ENCODE assay signal across 8 cellular contexts in the genomic region with DNA sequence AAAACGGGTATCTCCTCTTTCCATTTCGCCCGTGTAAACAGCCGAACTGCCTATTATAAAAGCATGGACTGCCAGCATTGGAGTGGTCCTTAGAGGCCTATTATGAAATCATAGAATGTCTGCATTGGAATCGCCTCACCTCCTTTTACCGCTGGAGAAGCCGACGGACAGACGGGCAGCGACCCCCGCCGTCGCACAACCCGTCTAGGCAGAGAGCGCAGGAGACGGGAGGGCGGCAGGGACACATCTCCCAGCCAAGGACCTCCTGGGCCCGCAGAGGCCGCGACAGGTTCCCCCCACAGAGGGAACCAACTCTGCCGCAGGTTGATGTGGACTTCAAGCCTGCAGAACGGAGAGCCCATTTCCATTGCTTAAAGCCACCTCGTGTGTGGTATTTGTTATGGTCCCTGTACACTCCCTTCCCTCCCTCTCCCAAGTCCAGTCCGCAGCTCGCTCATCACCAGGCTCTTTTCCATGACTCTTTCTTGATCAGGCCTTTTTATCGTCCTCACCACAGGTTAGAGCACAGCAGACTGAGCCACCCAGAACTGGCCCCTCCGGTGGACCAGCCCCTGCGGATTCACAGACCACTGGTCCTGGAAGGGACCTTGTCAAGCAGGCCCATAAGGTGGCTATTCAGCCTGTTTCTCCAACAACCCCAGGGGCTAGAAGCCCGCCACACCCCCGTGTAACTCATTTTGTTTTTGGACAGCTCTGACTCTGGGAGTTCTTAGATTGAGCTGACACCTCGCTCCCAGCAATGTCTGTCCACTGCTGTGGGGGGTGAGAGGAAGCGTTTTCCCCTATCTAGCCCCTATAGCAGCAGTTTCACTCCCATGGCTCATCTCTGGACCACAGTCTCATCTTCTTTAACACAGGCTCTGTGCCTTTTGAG. TPM values are rescaled to one million over a fixed set of nuclear protein-coding genes. Genes with fewer than 3 reads are reported as not detected.
DNase-seq lines count a peak whose midpoint lies in the region; ATAC-seq, FAIRE-seq and TF ChIP-seq lines count a peak whose summit lies in the region.

No MANE protein-coding gene starts in this region.

- no peaks in the 10 kb centered on the region for H3K9me3 Mint-ChIP-seq in stimulated activated naive CD8-positive, alpha-beta T cell treated with anti-CD3 and anti-CD28 coated beads, Interleukin-15, amount 100 ng/mL, for 72 hours

- H3K4me3 ChIP-seq in HL-60 (replicated peaks; ENCODE audit: insufficient read depth, low read length) (peak overlapping the region; percentile 78), astrocyte of the cerebellum (ENCODE audit: low read depth, low read length) (peak overlapping the region; percentile 58), keratinocyte (ENCODE audit: control insufficient read depth in 2 of 3, extremely low read depth in 1 of 3, insufficient read depth in 2 of 3, low read depth in 1 of 3, low read length in 3 of 3) (peak overlapping the region; percentile 45 to 94 (median 68))

- H3K27me3 Mint-ChIP-seq in stimulated activated naive CD8-positive, alpha-beta T cell treated with anti-CD3 and anti-CD28 coated beads, Interleukin-15, amount 100 ng/mL, for 72 hours: no peaks in the 10 kb centered on the region

- FAIRE-seq in keratinocyte (lab: Jason Lieb, UNC): no peak

- H4K20me1 ChIP-seq in keratinocyte (ENCODE audit: control insufficient read depth, extremely low read depth, insufficient read depth, low read length): peaks cover 4% of the 10 kb centered on the region

- no peaks in the 10 kb centered on the region for H3K9me1 ChIP-seq in keratinocyte (ENCODE audit: control insufficient read depth, extremely low read depth, insufficient read depth, low read length)

- DNase-seq in G401 (ENCODE audit: low spot score) (peak; percentile 72), HL-60 (ENCODE audit: low read depth in 1 of 2, low spot score in 1 of 2) (no peak), astrocyte of the cerebellum (ENCODE audit: low read depth) (no peak), keratinocyte (ENCODE audit: low read depth, low spot score) (no peak), NCI-H128 (lab: John Stamatoyannopoulos, UW; ENCODE audit: unreplicated experiment) (no peak), amygdala (lab: John Stamatoyannopoulos, UW) (no peak)
- DNase-seq in stimulated activated naive CD8-positive, alpha-beta T cell treated with anti-CD3 and anti-CD28 coated beads, Interleukin-15, amount 100 ng/mL, for 72 hours: peak in 1 of 2 donors; percentile 25

- H3K9me3 ChIP-seq in keratinocyte (ENCODE audit: control insufficient read depth, low read depth, low read length): no peaks in the 10 kb centered on the region

- H3K4me3 Mint-ChIP-seq in stimulated activated naive CD8-positive, alpha-beta T cell treated with anti-CD3 and anti-CD28 coated beads, Interleukin-15, amount 100 ng/mL, for 72 hours: peak overlapping the region; percentile 88

- ATAC-seq in stimulated activated naive CD8-positive, alpha-beta T cell treated with anti-CD3 and anti-CD28 coated beads, Interleukin-15, amount 100 ng/mL, for 72 hours: peak; percentile 24
- no peak for ATAC-seq in HG03469 (IDR thresholded peaks at IDR 0.05; ENCODE audit: unreplicated experiment)

- no peaks in the 10 kb centered on the region for H3K36me3 ChIP-seq in keratinocyte (ENCODE audit: control insufficient read depth in 2 of 2, extremely low read depth in 1 of 2, insufficient read depth in 2 of 2, low read length in 2 of 2)

- in situ Hi-C loops in G401 (cut with HindIII; ENCODE audit: low sequenced_read_pairs) (no loop called here), astrocyte of the cerebellum (cut with HindIII; ENCODE audit: low sequenced_read_pairs) (no loop called here)

- H3K27ac ChIP-seq in HL-60 (replicated peaks) (no peak overlapping the region), keratinocyte (ENCODE audit: control insufficient read depth, insufficient read depth, low read length) (no peak overlapping the region)

- peak overlapping the region; percentile 83 for H2AFZ ChIP-seq in keratinocyte (ENCODE audit: control insufficient read depth, low read length)

- dilution Hi-C loops in keratinocyte (cut with MboI; ENCODE audit: extremely low pct_ligation_motif_present, low sequenced_read_pairs): no loop called here

- peak overlapping the region; percentile 46 to 97 for H3K27ac Mint-ChIP-seq in stimulated activated naive CD8-positive, alpha-beta T cell treated with anti-CD3 and anti-CD28 coated beads, Interleukin-15, amount 100 ng/mL, for 72 hours

- peaks cover 28% of the 10 kb centered on the region for H3K4me1 ChIP-seq in keratinocyte (ENCODE audit: control insufficient read depth, extremely low read depth, insufficient read depth, low read length)

- H3K4me1 Mint-ChIP-seq in stimulated activated naive CD8-positive, alpha-beta T cell treated with anti-CD3 and anti-CD28 coated beads, Interleukin-15, amount 100 ng/mL, for 72 hours: peaks cover 73% of the 10 kb centered on the region

- peak overlapping the region; percentile 71 for H3K4me2 ChIP-seq in keratinocyte (ENCODE audit: control insufficient read depth, extremely low read depth, insufficient read depth, low read depth, low read length)

- TF ChIP-seq CTCF in HL-60 (IDR thresholded peaks at IDR 0.05; ENCODE audit: insufficient read depth, low read length): no peak
- TF ChIP-seq CTCF in astrocyte of the cerebellum (IDR thresholded peaks at IDR 0.05; ENCODE audit: low read depth, low read length, missing control alignments): no peak
- TF ChIP-seq CTCF in keratinocyte (optimal IDR thresholded peaks at IDR 0.05 in 1 of 3, IDR thresholded peaks at IDR 0.05 in 1 of 3, conservative IDR thresholded peaks at IDR 0.05 in 1 of 3; ENCODE audit: extremely low read depth in 1 of 3, insufficient read depth in 2 of 3, low read length in 3 of 3): no peak

- peak overlapping the region; percentile 87 for H3K9ac ChIP-seq in keratinocyte (ENCODE audit: control insufficient read depth, extremely low read depth, insufficient read depth, low read length)

- peaks cover 38% of the 10 kb centered on the region for H3K79me2 ChIP-seq in keratinocyte (ENCODE audit: control insufficient read depth, insufficient read depth, low read length)

- H3K27me3 ChIP-seq in HL-60 (ENCODE audit: insufficient read depth, poor library complexity, severe bottlenecking) (peaks cover 11% of the 10 kb centered on the region), keratinocyte (ENCODE audit: control insufficient read depth, extremely low read depth, insufficient read depth, low read length) (no peaks in the 10 kb centered on the region)

RNA-seq across cellular contexts. Expression of gene PPP1R2, which starts 0.8 kb away (rescaled TPM):
- total RNA-seq in G401 (2014; rRNA removed; shearing (Covaris generic)): 103 and 133 TPM in 2 replicates
- polyA plus RNA-seq in keratinocyte: 14.0 to 43.2 TPM (median 39.0 TPM) in 3 replicates
- polyA plus RNA-seq in keratinocyte (2011; ENCODE audit: low read depth): 124 TPM
- 13.4 and 25.1 TPM in 2 replicates for polyA plus RNA-seq in keratinocyte (2011; cell fraction: cytosol; rRNA removed)
- 8.7 and 11.0 TPM in 2 replicates for polyA plus RNA-seq in keratinocyte (2011; cell fraction: nucleus; rRNA removed)
- 22.4 and 25.8 TPM in 2 replicates for polyA plus RNA-seq in keratinocyte (2012; ENCODE audit: low replicate concordance)
- 17.5 to 43.7 TPM (median 21.7 TPM) in 3 replicates for polyA minus RNA-seq in keratinocyte
- 55.6 TPM for polyA minus RNA-seq in keratinocyte (2011; cell fraction: cytosol; rRNA and poly(A)+ RNA removed)
- polyA minus RNA-seq in keratinocyte (2011; cell fraction: nucleus; rRNA and poly(A)+ RNA removed): 15.4 and 28.0 TPM in 2 replicates

RNA-seq across cellular contexts. Expression of gene APOD, which starts 39.9 kb away (rescaled TPM):
- total RNA-seq in G401 (2014; rRNA removed; shearing (Covaris generic)): 1.3 and 2.9 TPM in 2 replicates
- not detected in 3 replicates for polyA plus RNA-seq in keratinocyte
- polyA plus RNA-seq in keratinocyte (2011; ENCODE audit: low read depth): 2.9 TPM
- 0.06 and 0.11 TPM in 2 replicates for polyA plus RNA-seq in keratinocyte (2011; cell fraction: cytosol; rRNA removed)
- polyA plus RNA-seq in keratinocyte (2011; cell fraction: nucleus; rRNA removed): not detected in 2 replicates
- 1.4 TPM in 1 of 2 replicates, not detected in the other for polyA plus RNA-seq in keratinocyte (2012; ENCODE audit: low replicate concordance)
- not detected in 3 replicates for polyA minus RNA-seq in keratinocyte
- polyA minus RNA-seq in keratinocyte (2011; cell fraction: cytosol; rRNA and poly(A)+ RNA removed): not detected
- not detected in 2 replicates for polyA minus RNA-seq in keratinocyte (2011; cell fraction: nucleus; rRNA and poly(A)+ RNA removed)
